Comparison of ENCODE assay signal across 2 cellular contexts in genomic region chr3:134153761-134154160, GRCh38.
TF ChIP-seq lines count a peak whose summit lies in the region.

No MANE protein-coding gene starts in this region.

TF ChIP-seq in GM23338, 12 proteins besides CTCF, POLR2A, EP300 and RAD21 (continued from another document):
- TF ChIP-seq ZNF114 (CRISPR knock-in tag; IDR thresholded peaks at IDR 0.05) (no peak), ZNF462 (CRISPR knock-in tag; IDR thresholded peaks at IDR 0.05) (no peak), EZH2phosphoT487 (IDR thresholded peaks at IDR 0.05; ENCODE audit: unreplicated experiment) (no peak), ETS1 (IDR thresholded peaks at IDR 0.05) (no peak), NANOG (IDR thresholded peaks at IDR 0.05; ENCODE audit: borderline replicate concordance) (no peak), REST (IDR thresholded peaks at IDR 0.05; ENCODE audit: unreplicated experiment) (no peak), CREB1 (CRISPR knock-in tag; IDR thresholded peaks at IDR 0.05; ENCODE audit: low read depth) (no peak), POLR2AphosphoS5 (IDR thresholded peaks at IDR 0.05; ENCODE audit: low read depth) (no peak), ZNF331 (CRISPR knock-in tag; IDR thresholded peaks at IDR 0.05; ENCODE audit: low read depth) (no peak), EZH2 (IDR thresholded peaks at IDR 0.05; ENCODE audit: low read depth, unreplicated experiment) (no peak), JUNB (IDR thresholded peaks at IDR 0.05; ENCODE audit: unreplicated experiment) (no peak)

TF ChIP-seq in H1, 55 proteins besides CTCF, POLR2A, EP300 and RAD21:
- TF ChIP-seq CHD7 (IDR thresholded peaks at IDR 0.05; ENCODE audit: insufficient replicate concordance, low read length) = no peak
- TF ChIP-seq E2F6 (IDR thresholded peaks at IDR 0.05) = peak; percentile 30; the same call in 1 of the 2 replicates
